ENCODE assay signal across 9 cellular contexts in the genomic region with DNA sequence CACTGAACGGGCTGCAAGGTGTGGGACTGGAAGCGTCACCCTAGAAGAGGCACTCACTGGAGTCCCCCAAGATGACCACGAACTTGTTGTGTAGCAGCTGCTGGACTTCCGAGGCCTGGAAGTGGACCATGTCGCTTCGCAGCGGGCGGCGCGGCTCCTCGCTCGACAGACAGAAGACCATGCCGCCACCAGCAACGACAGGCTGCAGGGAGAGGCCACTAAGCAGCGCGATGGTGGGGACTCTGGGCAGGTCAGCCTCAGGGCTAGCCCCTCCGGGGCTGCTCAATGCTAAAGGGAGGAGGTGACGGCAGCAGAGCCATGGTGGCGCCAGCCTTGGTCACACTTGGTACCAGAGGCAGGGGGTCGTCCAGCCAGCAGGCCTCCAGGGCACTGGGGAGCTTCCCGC. TPM values are rescaled to one million over a fixed set of nuclear protein-coding genes. Genes with fewer than 3 reads are reported as not detected.
DNase-seq lines count a peak whose midpoint lies in the region; ATAC-seq, FAIRE-seq and TF ChIP-seq lines count a peak whose summit lies in the region.
"Had no signal": no experiment of that assay in that cellular context is flagged by ENCODE, and none has a peak within 500 bp of the region (broad histone marks: within the 10 kb centered on the region; RNA-seq: fewer than 3 reads in every experiment).

No MANE protein-coding gene starts in this region.

- H3K27ac ChIP-seq in H9 (ENCODE audit: insufficient read length, low read depth, low read length) (no peak overlapping the region), iPS-18a (ENCODE audit: low read length) (no peak overlapping the region), spleen (peak overlapping the region; percentile 89 to 97 (median 96))

- no peaks in the 10 kb centered on the region for H4K20me1 ChIP-seq in H9 (ENCODE audit: control insufficient read depth, insufficient read depth, insufficient read length)

- no peak overlapping the region for H3K9ac ChIP-seq in H9 (ENCODE audit: extremely low read depth, insufficient read length, low read length)
- no peak overlapping the region for H3K9ac ChIP-seq in iPS-18a (ENCODE audit: low read length)

- H4K8ac ChIP-seq in H9 (replicated peaks; ENCODE audit: insufficient read length, low read depth, low read length), result no peak overlapping the region

- no peak overlapping the region for H3K4me2 ChIP-seq in H9 (ENCODE audit: insufficient read depth, insufficient read length, low read length)

- no peak overlapping the region for H3K27ac Mint-ChIP-seq in H9
- H3K27ac Mint-ChIP-seq in activated CD4-positive, alpha-beta memory T cell treated with anti-CD3 and anti-CD28 coated beads for 36 hours, result peak overlapping the region; percentile 59

- H3K79me2 ChIP-seq in H9 (ENCODE audit: insufficient read depth, low read length), result no peaks in the 10 kb centered on the region

- H3K4me1 ChIP-seq in H9 (ENCODE audit: insufficient read depth, low read length) (no peaks in the 10 kb centered on the region), iPS-18a (ENCODE audit: control insufficient read depth, low read depth, low read length) (no peaks in the 10 kb centered on the region), spleen (peaks cover 8 to 45% (median 32%) of the 10 kb centered on the region in 6 donors)

- H3K27me3 ChIP-seq in H9 (ENCODE audit: insufficient read depth, low read length), result peaks cover 7% of the 10 kb centered on the region; the same call in 1 of the 2 replicates
- H3K27me3 ChIP-seq in iPS-18a (ENCODE audit: control insufficient read depth, insufficient read depth, low read length), result peaks cover 16% of the 10 kb centered on the region
- no peaks in the 10 kb centered on the region for H3K27me3 ChIP-seq in spleen (replicated peaks in 1 of 7)

- no peak overlapping the region for H3K56ac ChIP-seq in H9 (ENCODE audit: insufficient read length, low read depth, low read length)

- no peak overlapping the region for H4K5ac ChIP-seq in H9 (ENCODE audit: insufficient read length, low read depth, low read length)

- ATAC-seq in GM21515 (IDR thresholded peaks at IDR 0.05; ENCODE audit: unreplicated experiment), result no peak

- WGBS in H9 (ENCODE audit: extremely low coverage, insufficient read length, low lambda C conversion rate), result no CpG with 5 or more reads among the region's 21 CpGs
- WGBS in spleen, 5 donors, result 86 to 96% (median 89%) methylated on average over 16 to 21 of the region's 21 CpGs

- intact Hi-C loops in activated CD4-positive, alpha-beta memory T cell treated with anti-CD3 and anti-CD28 coated beads for 36 hours (cut with micrococcal nuclease), result loop anchor here (1.0 kb wide), 1 partner anchor 33 kb away; no protein-coding TSS in a partner anchor
- intact Hi-C loops in spleen (cut with DNase I; ENCODE audit: low total_unique reads), result no loop called here

- CTCF ChIA-PET in activated CD4-positive, alpha-beta memory T cell treated with anti-CD3 and anti-CD28 coated beads for 36 hours (lab: Charles Lee), result no interaction called here

- H3K9me3 Mint-ChIP-seq in H9, result peaks cover 0 to 4% of the 10 kb centered on the region in 2 experiments; a peak in 1 of 5 replicates
- H3K9me3 Mint-ChIP-seq in activated CD4-positive, alpha-beta memory T cell treated with anti-CD3 and anti-CD28 coated beads for 36 hours, result no peaks in the 10 kb centered on the region

- no peak overlapping the region for H2BK15ac ChIP-seq in H9 (ENCODE audit: low read depth, low read length)

- TF ChIP-seq CTCF in H9 (conservative IDR thresholded peaks at IDR 0.05) (no peak), spleen (IDR thresholded peaks at IDR 0.05 in 8 of 11, conservative IDR thresholded peaks at IDR 0.05 in 3 of 11) (no peak)

- no peak overlapping the region for H2AK5ac ChIP-seq in H9 (ENCODE audit: insufficient read length, low read length)

- no peak overlapping the region for H4K91ac ChIP-seq in H9 (ENCODE audit: insufficient read length, low read depth, low read length)

- peak overlapping the region; percentile 35 to 69 for H3K4me3 Mint-ChIP-seq in H9
- H3K4me3 Mint-ChIP-seq in activated CD4-positive, alpha-beta memory T cell treated with anti-CD3 and anti-CD28 coated beads for 36 hours, result peak overlapping the region; percentile 60

- H3K36me3 ChIP-seq in iPS-18a (ENCODE audit: control insufficient read depth, low read depth, low read length), result peaks cover 6% of the 10 kb centered on the region
- H3K36me3 ChIP-seq in spleen, result peaks cover 0 to 48% (median 3%) of the 10 kb centered on the region in 6 donors

- H2BK20ac ChIP-seq in H9 (ENCODE audit: low read depth, low read length, poor library complexity, severe bottlenecking), result no peak overlapping the region

- H3K4ac ChIP-seq in H9 (ENCODE audit: low read depth, low read length), result no peak overlapping the region

- H2BK5ac ChIP-seq in H9 (ENCODE audit: insufficient read length, low read length), result no peak overlapping the region

- peaks cover 7% of the 10 kb centered on the region for H3K23me2 ChIP-seq in H9 (ENCODE audit: insufficient read length, low read depth, low read length, poor library complexity, severe bottlenecking)

- no peak overlapping the region for H2AFZ ChIP-seq in H9 (ENCODE audit: low read length)

- DNase-seq in H9 (no peak), spleen (no peak), ACHN (no peak), COR-L47 (lab: John Stamatoyannopoulos, UW) (no peak), GM19239 (ENCODE audit: insufficient read length, low spot score) (no peak)
- no peak for DNase-seq in activated CD4-positive, alpha-beta memory T cell treated with anti-CD3 and anti-CD28 coated beads for 36 hours

- H2BK12ac ChIP-seq in H9 (ENCODE audit: insufficient read length, low read depth, low read length), result no peak overlapping the region

- no peaks in the 10 kb centered on the region for H3K79me1 ChIP-seq in H9 (ENCODE audit: insufficient read depth, low read depth, low read length, poor library complexity, severe bottlenecking)

- no peak for FAIRE-seq in GM19239 (lab: Jason Lieb, UNC)

- in situ Hi-C loops in ACHN (cut with HindIII; ENCODE audit: low pct_ligation_motif_present, low pct_unique_long_range_greater_than_20kb, low sequenced_read_pairs), result no loop called here

- POLR2A ChIA-PET in activated CD4-positive, alpha-beta memory T cell treated with anti-CD3 and anti-CD28 coated beads for 36 hours (lab: Charles Lee), result interaction anchor here (0.7 to 2.2 kb wide), 3 partner anchors 7 to 147 kb away, joined by 3 to 4 read pairs (median 4); a partner anchor contains a TSS

- H3K4me3 ChIP-seq in iPS-18a (ENCODE audit: low read length) (peak overlapping the region; percentile 84), spleen (peak overlapping the region; percentile 73 to 98 (median 96))

- peaks cover 12% of the 10 kb centered on the region for H3K27me3 Mint-ChIP-seq in H9 (ENCODE audit: low read depth)
- H3K27me3 Mint-ChIP-seq in activated CD4-positive, alpha-beta memory T cell treated with anti-CD3 and anti-CD28 coated beads for 36 hours, result no peaks in the 10 kb centered on the region

- H3T11ph ChIP-seq in H9 (ENCODE audit: low read length), result no peak overlapping the region

- no peaks in the 10 kb centered on the region for H3K9me3 ChIP-seq in H9 (ENCODE audit: control insufficient read depth, low read depth, low read length)
- H3K9me3 ChIP-seq in iPS-18a (ENCODE audit: control insufficient read depth, low read depth, low read length), result no peaks in the 10 kb centered on the region
- no peaks in the 10 kb centered on the region for H3K9me3 ChIP-seq in spleen

- no peak overlapping the region for H3K14ac ChIP-seq in H9 (ENCODE audit: insufficient read depth, low read length)

- no peak overlapping the region for H3K23ac ChIP-seq in H9 (ENCODE audit: insufficient read length, low read depth, low read length)

- H2BK120ac ChIP-seq in H9 (ENCODE audit: low read depth, low read length, poor library complexity, severe bottlenecking), result no peak overlapping the region

- no peak for TF ChIP-seq POLR2A in spleen (IDR thresholded peaks at IDR 0.05)

- peaks cover 3 to 26% (median 22%) of the 10 kb centered on the region in 3 experiments for H3K36me3 Mint-ChIP-seq in H9 (ENCODE audit: insufficient read depth in 1 of 3, low read depth in 3 of 3)
- H3K36me3 Mint-ChIP-seq in activated CD4-positive, alpha-beta memory T cell treated with anti-CD3 and anti-CD28 coated beads for 36 hours, result peaks cover 7% of the 10 kb centered on the region

- no peak overlapping the region for H3K18ac ChIP-seq in H9 (ENCODE audit: insufficient read length, low read depth, low read length)

- H3K4me1 Mint-ChIP-seq in H9, result peaks cover 4 to 10% of the 10 kb centered on the region in 2 experiments
- peaks cover 31% of the 10 kb centered on the region for H3K4me1 Mint-ChIP-seq in activated CD4-positive, alpha-beta memory T cell treated with anti-CD3 and anti-CD28 coated beads for 36 hours (ENCODE audit: low read depth)

RNA-seq across cellular contexts. Expression of a gene that starts 0.7 kb away (rescaled TPM):
- total RNA-seq in H9 (2021) (27.2 and 30.8 TPM in 2 replicates), spleen (10 to 100 TPM; 38.2 to 57.5 (median 51.7) TPM)
- 10 to 100 TPM; 37.0 to 40.0 TPM for total RNA-seq in activated CD4-positive, alpha-beta memory T cell treated with anti-CD3 and anti-CD28 coated beads for 36 hours
- 100 to 1,000 TPM in 2 of 3 donors, 10 to 100 TPM in 1; 66.7 to 165 (median 137) TPM for polyA plus RNA-seq in spleen

RNA-seq across cellular contexts. Expression of a gene that starts 0.8 kb away (rescaled TPM):
- total RNA-seq in H9 (2021) (31.6 and 32.1 TPM in 2 replicates), spleen (10 to 100 TPM; 32.0 to 51.3 (median 41.4) TPM)
- total RNA-seq in activated CD4-positive, alpha-beta memory T cell treated with anti-CD3 and anti-CD28 coated beads for 36 hours, result 10 to 100 TPM; 51.2 to 53.0 TPM
- 100 to 1,000 TPM in 1 of 3 donors, 10 to 100 TPM in 2; 44.5 to 104 (median 66.4) TPM for polyA plus RNA-seq in spleen

RNA-seq across cellular contexts. Expression of a gene that starts 23.6 kb away (rescaled TPM):
- total RNA-seq in H9 (2021) (not detected in 2 replicates), spleen (not detected)
- not detected for total RNA-seq in activated CD4-positive, alpha-beta memory T cell treated with anti-CD3 and anti-CD28 coated beads for 36 hours
- polyA plus RNA-seq in spleen, result not detected
- total RNA-seq: left lobe of liver had no signal

RNA-seq across cellular contexts. Expression of a gene that starts 24.9 kb away (rescaled TPM):
- not detected in 2 replicates for total RNA-seq in H9 (2021)
- not detected for total RNA-seq in activated CD4-positive, alpha-beta memory T cell treated with anti-CD3 and anti-CD28 coated beads for 36 hours
- not detected for total RNA-seq in spleen
- not detected for polyA plus RNA-seq in spleen
- total RNA-seq: left lobe of liver had no signal

RNA-seq across cellular contexts. Expression of a gene that starts 33.5 kb away (rescaled TPM):
- 45.2 and 47.8 TPM in 2 replicates for total RNA-seq in H9 (2021)
- 10 to 100 TPM; 61.1 to 62.8 TPM for total RNA-seq in activated CD4-positive, alpha-beta memory T cell treated with anti-CD3 and anti-CD28 coated beads for 36 hours
- 10 to 100 TPM; 47.6 to 65.5 (median 57.0) TPM for total RNA-seq in spleen
- polyA plus RNA-seq in spleen, result 10 to 100 TPM; 15.3 to 17.3 (median 15.7) TPM

Comparison
In these comparisons a context has a peak if more than half of its experiments do, and no peak if none do; other contexts are left out.
1. H3K27ac ChIP-seq: peak in spleen (8 of 8); none in H9 (single experiment) and iPS-18a (single experiment).